Comparison of ENCODE assay signal across 8 cellular contexts in the genomic region with DNA sequence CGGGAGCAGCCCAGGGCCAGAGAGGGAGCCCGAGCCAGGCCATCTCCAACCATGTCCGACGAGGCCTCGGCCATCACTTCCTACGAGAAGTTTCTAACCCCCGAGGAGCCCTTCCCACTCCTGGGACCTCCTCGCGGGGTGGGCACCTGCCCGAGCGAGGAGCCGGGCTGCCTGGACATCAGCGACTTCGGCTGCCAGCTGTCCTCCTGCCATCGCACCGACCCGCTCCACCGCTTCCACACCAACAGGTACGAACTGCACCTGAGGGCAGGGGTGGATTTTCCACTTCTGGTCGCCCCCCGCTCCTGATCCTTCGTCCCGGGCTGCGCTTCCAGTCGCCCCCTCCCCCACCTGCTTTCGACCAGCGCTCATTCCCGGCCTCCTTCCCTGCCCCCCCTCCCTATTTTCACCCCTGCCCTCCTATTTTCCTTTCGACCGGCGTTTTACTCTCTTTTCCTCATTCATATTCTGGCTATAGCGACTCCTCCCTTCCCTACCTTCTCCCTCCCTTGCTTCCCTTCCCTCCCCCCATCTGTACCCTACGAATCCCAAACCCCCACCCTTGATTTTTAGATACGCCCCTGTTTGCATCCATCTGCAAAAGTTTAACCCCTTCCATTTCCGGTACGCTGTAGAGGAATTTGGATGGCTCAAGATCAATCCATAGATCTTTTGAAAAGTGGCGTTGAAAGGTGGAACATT. TPM values are rescaled to one million over a fixed set of nuclear protein-coding genes. Genes with fewer than 3 reads are reported as not detected.
A peak's percentile ranks its signal among the peaks of the same experiment; 100 is the strongest.
DNase-seq lines count a peak whose midpoint lies in the region; ATAC-seq and TF ChIP-seq lines count a peak whose summit lies in the region.

No MANE protein-coding gene starts in this region.

- H3K4me1 ChIP-seq in effector memory CD4-positive, alpha-beta T cell (ENCODE audit: control insufficient read depth, insufficient read depth, low read length, poor library complexity, severe bottlenecking) = peaks cover 5% of the 10 kb centered on the region

- no peaks in the 10 kb centered on the region for H3K9me2 ChIP-seq in neural cell (ENCODE audit: insufficient read depth, low read length)

- H3K4me3 ChIP-seq in GM12865 (ENCODE audit: low read depth, low read length) (peak overlapping the region; percentile 83), neural cell (ENCODE audit: low read length) (peak overlapping the region; percentile 87)
- H3K4me3 ChIP-seq in effector memory CD4-positive, alpha-beta T cell (ENCODE audit: insufficient read depth, low read depth, low read length, poor library complexity, severe bottlenecking) = peak overlapping the region; percentile 67

- TF ChIP-seq RAD21 in neural cell (conservative IDR thresholded peaks at IDR 0.05) = no peak

- H2AFZ ChIP-seq in neural cell (ENCODE audit: low read depth, low read length) = peak overlapping the region; percentile 14

- peak overlapping the region; percentile 69 for H3K27ac ChIP-seq in effector memory CD4-positive, alpha-beta T cell (ENCODE audit: insufficient read depth, low read length, poor library complexity, severe bottlenecking)
- H3K27ac ChIP-seq in neural cell (ENCODE audit: low read length) = no peak overlapping the region

- H3K4me2 ChIP-seq in neural cell (ENCODE audit: low read length) = peak overlapping the region; percentile 65

- ATAC-seq in HG03135 (IDR thresholded peaks at IDR 0.05; ENCODE audit: unreplicated experiment) = no peak

- TF ChIP-seq EP300 in neural cell (conservative IDR thresholded peaks at IDR 0.05; ENCODE audit: poor library complexity, severe bottlenecking) = no peak

- no peaks in the 10 kb centered on the region for H3K36me3 ChIP-seq in effector memory CD4-positive, alpha-beta T cell (ENCODE audit: control insufficient read depth, insufficient read depth, low read length)
- no peaks in the 10 kb centered on the region for H3K36me3 ChIP-seq in neural cell (ENCODE audit: insufficient read depth, low read length)

- H3K9me3 ChIP-seq in effector memory CD4-positive, alpha-beta T cell (ENCODE audit: control insufficient read depth, low read length) = no peaks in the 10 kb centered on the region
- H3K9me3 ChIP-seq in neural cell (ENCODE audit: low read length) = no peaks in the 10 kb centered on the region

- no peaks in the 10 kb centered on the region for H3F3A ChIP-seq in neural cell (ENCODE audit: insufficient read depth, low read length, poor library complexity, severe bottlenecking)

- DNase-seq in GM12865 (ENCODE audit: low read depth) = no peak
- peak; percentile 2 for DNase-seq in NCI-H226
- DNase-seq in effector memory CD4-positive, alpha-beta T cell = no peak
- DNase-seq in germinal center (ENCODE audit: low spot score) = no peak
- no peak for DNase-seq in NCI-H1092 (lab: John Stamatoyannopoulos, UW)
- no peak for DNase-seq in OCI-M2 (lab: John Stamatoyannopoulos, UW; ENCODE audit: unreplicated experiment)

- TF ChIP-seq CTCF in GM12865 (IDR thresholded peaks at IDR 0.05; ENCODE audit: insufficient read depth, low read depth, low read length, missing control alignments) (no peak), neural cell (IDR thresholded peaks at IDR 0.05; ENCODE audit: poor library complexity, severe bottlenecking) (no peak)

- no peaks in the 10 kb centered on the region for H3K27me3 ChIP-seq in effector memory CD4-positive, alpha-beta T cell (replicated peaks; ENCODE audit: control insufficient read depth, insufficient read depth, low read length, poor library complexity, severe bottlenecking)
- no peaks in the 10 kb centered on the region for H3K27me3 ChIP-seq in neural cell (ENCODE audit: insufficient read depth, low read depth, low read length)

- H3K79me2 ChIP-seq in neural cell (replicated peaks; ENCODE audit: insufficient read depth, low read length) = peaks cover 12% of the 10 kb centered on the region

- no peaks in the 10 kb centered on the region for H4K20me1 ChIP-seq in neural cell (ENCODE audit: insufficient read depth)

- H3K9ac ChIP-seq in neural cell (ENCODE audit: low read length) = peak overlapping the region; percentile 68

TF ChIP-seq in neural cell, 6 proteins besides CTCF, POLR2A, EP300 and RAD21:
- TF ChIP-seq, protein P1, sequence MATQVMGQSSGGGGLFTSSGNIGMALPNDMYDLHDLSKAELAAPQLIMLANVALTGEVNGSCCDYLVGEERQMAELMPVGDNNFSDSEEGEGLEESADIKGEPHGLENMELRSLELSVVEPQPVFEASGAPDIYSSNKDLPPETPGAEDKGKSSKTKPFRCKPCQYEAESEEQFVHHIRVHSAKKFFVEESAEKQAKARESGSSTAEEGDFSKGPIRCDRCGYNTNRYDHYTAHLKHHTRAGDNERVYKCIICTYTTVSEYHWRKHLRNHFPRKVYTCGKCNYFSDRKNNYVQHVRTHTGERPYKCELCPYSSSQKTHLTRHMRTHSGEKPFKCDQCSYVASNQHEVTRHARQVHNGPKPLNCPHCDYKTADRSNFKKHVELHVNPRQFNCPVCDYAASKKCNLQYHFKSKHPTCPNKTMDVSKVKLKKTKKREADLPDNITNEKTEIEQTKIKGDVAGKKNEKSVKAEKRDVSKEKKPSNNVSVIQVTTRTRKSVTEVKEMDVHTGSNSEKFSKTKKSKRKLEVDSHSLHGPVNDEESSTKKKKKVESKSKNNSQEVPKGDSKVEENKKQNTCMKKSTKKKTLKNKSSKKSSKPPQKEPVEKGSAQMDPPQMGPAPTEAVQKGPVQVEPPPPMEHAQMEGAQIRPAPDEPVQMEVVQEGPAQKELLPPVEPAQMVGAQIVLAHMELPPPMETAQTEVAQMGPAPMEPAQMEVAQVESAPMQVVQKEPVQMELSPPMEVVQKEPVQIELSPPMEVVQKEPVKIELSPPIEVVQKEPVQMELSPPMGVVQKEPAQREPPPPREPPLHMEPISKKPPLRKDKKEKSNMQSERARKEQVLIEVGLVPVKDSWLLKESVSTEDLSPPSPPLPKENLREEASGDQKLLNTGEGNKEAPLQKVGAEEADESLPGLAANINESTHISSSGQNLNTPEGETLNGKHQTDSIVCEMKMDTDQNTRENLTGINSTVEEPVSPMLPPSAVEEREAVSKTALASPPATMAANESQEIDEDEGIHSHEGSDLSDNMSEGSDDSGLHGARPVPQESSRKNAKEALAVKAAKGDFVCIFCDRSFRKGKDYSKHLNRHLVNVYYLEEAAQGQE (IDR thresholded peaks at IDR 0.05; ENCODE audit: borderline replicate concordance) = no peak
- TF ChIP-seq SMC3 (conservative IDR thresholded peaks at IDR 0.05; ENCODE audit: poor library complexity) (no peak), POLR2AphosphoS5 (IDR thresholded peaks at IDR 0.05) (no peak), MXI1 (conservative IDR thresholded peaks at IDR 0.05; ENCODE audit: poor library complexity, severe bottlenecking) (no peak), TAF1 (IDR thresholded peaks at IDR 0.05; ENCODE audit: low read depth) (no peak), EZH2 (IDR thresholded peaks at IDR 0.05; ENCODE audit: borderline replicate concordance, insufficient read depth, low read length, poor library complexity, severe bottlenecking) (no peak)

RNA-seq across cellular contexts. Expression of a gene that starts 0.6 kb away (rescaled TPM):
- 37.4 and 38.2 TPM in 2 replicates for polyA plus RNA-seq in neural cell
- 63.8 and 65.2 TPM in 2 replicates for polyA minus RNA-seq in neural cell

RNA-seq across cellular contexts. Expression of a gene that starts 10.1 kb away (rescaled TPM):
- 4.8 and 6.6 TPM in 2 replicates for polyA plus RNA-seq in neural cell
- polyA minus RNA-seq in neural cell = 11.0 and 18.9 TPM in 2 replicates

RNA-seq across cellular contexts. Expression of a gene that starts 54.6 kb away (rescaled TPM):
- 70.0 and 132 TPM in 2 replicates for polyA plus RNA-seq in neural cell
- 25.3 and 54.5 TPM in 2 replicates for polyA minus RNA-seq in neural cell
